In the genomic region with DNA sequence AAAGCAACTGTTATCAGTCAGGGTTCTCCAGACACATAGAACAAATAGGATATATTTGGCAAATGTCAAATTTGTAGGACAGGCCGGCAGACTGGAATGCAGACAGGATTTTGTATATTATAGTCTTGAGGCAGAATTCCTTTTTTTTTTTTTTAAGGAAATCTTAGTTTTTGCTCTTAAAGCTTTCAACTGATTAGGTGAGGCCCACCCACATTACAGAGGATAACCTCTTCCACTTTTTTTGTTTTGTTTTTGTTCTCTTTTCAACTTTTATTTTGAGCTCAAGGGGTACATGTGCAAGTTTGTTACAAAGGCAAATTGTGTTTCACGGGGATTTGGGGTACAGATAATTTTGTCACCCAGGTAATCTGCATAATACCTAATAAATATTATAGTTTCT, we compare ENCODE assay signal across 39 cellular contexts.
"Had no signal": no experiment of that assay in that cellular context is flagged by ENCODE, and none has a peak within 500 bp of the region (broad histone marks: within the 10 kb centered on the region; RNA-seq: fewer than 3 reads in every experiment).

No MANE protein-coding gene starts in this region.

- H3K27me3 Mint-ChIP-seq: activated naive CD4-positive, alpha-beta T cell treated with anti-CD3 and anti-CD28 coated beads, Interleukin-2, amount 10 ng/mL, durations not matched to agents 7 days and 5 days; activated naive CD8-positive, alpha-beta T cell; activated naive CD8-positive, alpha-beta T cell treated with anti-CD3 and anti-CD28 coated beads for 36 hours; activated naive CD8-positive, alpha-beta T cell treated with anti-CD3 and anti-CD28 coated beads, Interleukin-2, amount 10 ng/mL, durations not matched to agents 7 days and 5 days; activated naive CD8-positive, alpha-beta T cell treated with anti-CD3 and anti-CD28 coated beads, Interleukin-2, amount 50 U/mL, for 24 hours; activated T-cell treated with anti-CD3 and anti-CD28 coated beads, Interleukin-2, amount 50 U/mL, for 24 hours; activated T-helper 17 cell treated with anti-CD3 and anti-CD28 coated beads, Interleukin-2, amount 50 U/mL, for 72 hours; central memory CD8-positive, alpha-beta T cell had no signal

- H3K36me3 Mint-ChIP-seq: activated naive CD4-positive, alpha-beta T cell treated with anti-CD3 and anti-CD28 coated beads, Interleukin-2, amount 10 ng/mL, durations not matched to agents 7 days and 5 days; activated naive CD4-positive, alpha-beta T cell treated with anti-CD3 and anti-CD28 coated beads, Interleukin-2, amount 50 U/mL, for 24 hours; activated naive CD8-positive, alpha-beta T cell; activated naive CD8-positive, alpha-beta T cell treated with anti-CD3 and anti-CD28 coated beads for 36 hours; activated naive CD8-positive, alpha-beta T cell treated with anti-CD3 and anti-CD28 coated beads, Interleukin-2, amount 10 ng/mL, durations not matched to agents 7 days and 5 days had no signal

- H3K4me3 ChIP-seq: adrenal gland, ascending aorta, body of pancreas, breast epithelium, cardiac muscle cell, colonic mucosa had no signal

- H3K27ac ChIP-seq: adrenal gland, ascending aorta, body of pancreas, brain microvascular endothelial cell, breast epithelium, cardiac muscle cell, colonic mucosa had no signal

- H3K4me3 Mint-ChIP-seq: activated naive CD4-positive, alpha-beta T cell treated with anti-CD3 and anti-CD28 coated beads for 36 hours; activated naive CD4-positive, alpha-beta T cell treated with anti-CD3 and anti-CD28 coated beads, Interleukin-2, amount 10 ng/mL, durations not matched to agents 7 days and 5 days; activated naive CD4-positive, alpha-beta T cell treated with anti-CD3 and anti-CD28 coated beads, Interleukin-2, amount 50 U/mL, for 24 hours; activated naive CD8-positive, alpha-beta T cell; activated naive CD8-positive, alpha-beta T cell treated with anti-CD3 and anti-CD28 coated beads for 36 hours; activated naive CD8-positive, alpha-beta T cell treated with anti-CD3 and anti-CD28 coated beads, Interleukin-2, amount 10 ng/mL, durations not matched to agents 7 days and 5 days; activated naive CD8-positive, alpha-beta T cell treated with anti-CD3 and anti-CD28 coated beads, Interleukin-2, amount 50 U/mL, for 24 hours; activated T-cell treated with anti-CD3 and anti-CD28 coated beads, Interleukin-2, amount 50 U/mL, for 24 hours; activated T-cell treated with anti-CD3 and anti-CD28 coated beads, Interleukin-2, amount 50 U/mL, for 4 hours; activated T-cell treated with anti-CD3 and anti-CD28 coated beads, Interleukin-2, amount 50 U/mL, for 72 hours; activated T-helper 1 cell treated with anti-CD3 and anti-CD28 coated beads, Interleukin-12 subunit alpha, Interleukin-12 subunit beta, Interleukin-2, Interleukin-4 antibody, amounts not matched to agents 30 ng/mL and 10 ng/mL and 1 ng/mL, durations not matched to agents 14 hours and 24 hours and 36 hours; activated T-helper 17 cell treated with anti-CD3 and anti-CD28 coated beads, Interleukin-2, amount 50 U/mL, for 72 hours; brain; central memory CD8-positive, alpha-beta T cell had no signal

- H3K9me3 ChIP-seq: adrenal gland, ascending aorta, body of pancreas, breast epithelium, colonic mucosa had no signal

- FAIRE-seq: astrocyte, bronchial epithelial cell, colon had no signal

- H3K27me3 ChIP-seq: adrenal gland, ascending aorta, body of pancreas, brain microvascular endothelial cell, breast epithelium, cardiac muscle cell, colonic mucosa had no signal

- ATAC-seq: activated naive CD4-positive, alpha-beta T cell treated with anti-CD3 and anti-CD28 coated beads, Interleukin-2, amount 50 U/mL, for 72 hours; activated naive CD8-positive, alpha-beta T cell treated with anti-CD3 and anti-CD28 coated beads, Interleukin-2, amount 50 U/mL, for 24 hours; activated T-cell treated with anti-CD3 and anti-CD28 coated beads, Interleukin-2, amount 50 U/mL, for 4 hours; activated T-cell treated with anti-CD3 and anti-CD28 coated beads, Interleukin-2, amount 50 U/mL, for 72 hours; activated T-helper 17 cell treated with anti-CD3 and anti-CD28 coated beads, Interleukin-2, amount 50 U/mL, for 72 hours; body of pancreas had no signal

- DNase-seq: activated effector memory CD4-positive, alpha-beta T cell treated with anti-CD3 and anti-CD28 coated beads, Interleukin-2, amount 50 U/mL, for 16 hours; activated effector memory CD4-positive, alpha-beta T cell treated with Interleukin-2 at 50 U/mL for 16 hours; activated gamma-delta T cell; activated gamma-delta T cell treated with Interleukin-2 at 50 U/mL for 16 hours; activated naive CD4-positive, alpha-beta T cell; activated naive CD4-positive, alpha-beta T cell treated with anti-CD3 and anti-CD28 coated beads for 36 hours; activated naive CD4-positive, alpha-beta T cell treated with anti-CD3 and anti-CD28 coated beads, Interleukin-2, amount 10 ng/mL, durations not matched to agents 7 days and 5 days; activated naive CD4-positive, alpha-beta T cell treated with anti-CD3 and anti-CD28 coated beads, Interleukin-2, amount 50 U/mL, for 16 hours; activated naive CD4-positive, alpha-beta T cell treated with Interleukin-2 at 50 U/mL for 16 hours; activated naive CD8-positive, alpha-beta T cell treated with anti-CD3 and anti-CD28 coated beads for 36 hours; activated naive CD8-positive, alpha-beta T cell treated with anti-CD3 and anti-CD28 coated beads, Interleukin-2, amount 10 ng/mL, durations not matched to agents 7 days and 5 days; activated naive CD8-positive, alpha-beta T cell treated with anti-CD3 and anti-CD28 coated beads, Interleukin-2, amount 50 U/mL, for 24 hours; activated T-cell treated with anti-CD3 and anti-CD28 coated beads, Interleukin-2, amount 50 U/mL, for 24 hours; activated T-cell treated with anti-CD3 and anti-CD28 coated beads, Interleukin-2, amount 50 U/mL, for 4 hours; activated T-cell treated with anti-CD3 and anti-CD28 coated beads, Interleukin-2, amount 50 U/mL, for 48 hours; activated T-cell treated with anti-CD3 and anti-CD28 coated beads, Interleukin-2, amount 50 U/mL, for 72 hours; adrenal gland; amniotic stem cell; amygdala; anterior cingulate cortex; body of pancreas; brain microvascular endothelial cell; caudate nucleus; central memory CD4-positive, alpha-beta T cell; cerebellar nuclear complex; colonic mucosa had no signal

- H3K9me3 Mint-ChIP-seq: activated naive CD4-positive, alpha-beta T cell treated with anti-CD3 and anti-CD28 coated beads, Interleukin-2, amount 50 U/mL, for 24 hours; activated T-cell treated with anti-CD3 and anti-CD28 coated beads, Interleukin-2, amount 50 U/mL, for 4 hours; activated T-helper 1 cell treated with anti-CD3 and anti-CD28 coated beads, Interleukin-12 subunit alpha, Interleukin-12 subunit beta, Interleukin-2, Interleukin-4 antibody, amounts not matched to agents 30 ng/mL and 10 ng/mL and 1 ng/mL, durations not matched to agents 14 hours and 24 hours and 36 hours; activated T-helper 17 cell treated with anti-CD3 and anti-CD28 coated beads, Interleukin-2, amount 50 U/mL, for 72 hours; central memory CD8-positive, alpha-beta T cell had no signal

- H3K27ac Mint-ChIP-seq: activated naive CD4-positive, alpha-beta T cell treated with anti-CD3 and anti-CD28 coated beads for 36 hours; activated naive CD4-positive, alpha-beta T cell treated with anti-CD3 and anti-CD28 coated beads, Interleukin-2, amount 10 ng/mL, durations not matched to agents 7 days and 5 days; activated naive CD4-positive, alpha-beta T cell treated with anti-CD3 and anti-CD28 coated beads, Interleukin-2, amount 50 U/mL, for 24 hours; activated naive CD4-positive, alpha-beta T cell treated with anti-CD3 and anti-CD28 coated beads, Interleukin-2, amount 50 U/mL, for 72 hours; activated naive CD8-positive, alpha-beta T cell; activated naive CD8-positive, alpha-beta T cell treated with anti-CD3 and anti-CD28 coated beads for 36 hours; activated naive CD8-positive, alpha-beta T cell treated with anti-CD3 and anti-CD28 coated beads, Interleukin-2, amount 10 ng/mL, durations not matched to agents 7 days and 5 days; activated naive CD8-positive, alpha-beta T cell treated with anti-CD3 and anti-CD28 coated beads, Interleukin-2, amount 50 U/mL, for 24 hours; activated T-cell treated with anti-CD3 and anti-CD28 coated beads, Interleukin-2, amount 50 U/mL, for 24 hours; activated T-cell treated with anti-CD3 and anti-CD28 coated beads, Interleukin-2, amount 50 U/mL, for 72 hours; activated T-helper 1 cell treated with anti-CD3 and anti-CD28 coated beads, Interleukin-12 subunit alpha, Interleukin-12 subunit beta, Interleukin-2, Interleukin-4 antibody, amounts not matched to agents 30 ng/mL and 10 ng/mL and 1 ng/mL, durations not matched to agents 14 hours and 24 hours and 36 hours; activated T-helper 17 cell treated with anti-CD3 and anti-CD28 coated beads, Interleukin-2, amount 50 U/mL, for 72 hours; brain had no signal

- H3K4me1 Mint-ChIP-seq: activated naive CD4-positive, alpha-beta T cell treated with anti-CD3 and anti-CD28 coated beads, Interleukin-2, amount 10 ng/mL, durations not matched to agents 7 days and 5 days; activated naive CD4-positive, alpha-beta T cell treated with anti-CD3 and anti-CD28 coated beads, Interleukin-2, amount 50 U/mL, for 24 hours; activated naive CD8-positive, alpha-beta T cell treated with anti-CD3 and anti-CD28 coated beads for 36 hours; activated naive CD8-positive, alpha-beta T cell treated with anti-CD3 and anti-CD28 coated beads, Interleukin-2, amount 10 ng/mL, durations not matched to agents 7 days and 5 days; activated naive CD8-positive, alpha-beta T cell treated with anti-CD3 and anti-CD28 coated beads, Interleukin-2, amount 50 U/mL, for 24 hours; brain; central memory CD8-positive, alpha-beta T cell had no signal

- H3K4me1 ChIP-seq: adrenal gland, ascending aorta, body of pancreas, breast epithelium, colonic mucosa had no signal

- H3K36me3 ChIP-seq: adrenal gland, ascending aorta, brain microvascular endothelial cell, breast epithelium, cardiac muscle cell, colonic mucosa had no signal
